11 cellular contexts compared by ENCODE assay signal in genomic region chr17:67200727-67201301, GRCh38. TPM values are rescaled to one million over a fixed set of nuclear protein-coding genes. Genes with fewer than 3 reads are reported as not detected.
DNase-seq lines count a peak whose midpoint lies in the region; ATAC-seq and TF ChIP-seq lines count a peak whose summit lies in the region.
"Had no signal": no experiment of that assay in that cellular context is flagged by ENCODE, and none has a peak within 500 bp of the region (broad histone marks: within the 10 kb centered on the region; RNA-seq: fewer than 3 reads in every experiment).

No MANE protein-coding gene starts in this region.

- no TSS peak for BruUV-seq in PC-9 (replicated peaks; lab: Mats Ljungman, UMichigan)

- H3K36me3 ChIP-seq in PC-9 (ENCODE audit: low read depth) = 0 out of 2 replicates have a peak, but pooled peaks cover 11% of the 10 kb centered on the region
- H3K36me3 ChIP-seq in naive thymus-derived CD4-positive, alpha-beta T cell (ENCODE audit: control insufficient read depth in 2 of 3, insufficient read depth in 3 of 3, low read length in 3 of 3) = peaks cover 15 to 55% (median 25%) of the 10 kb centered on the region in 3 experiments

- H3K4me3 ChIP-seq in PC-9 (no peak overlapping the region), foreskin fibroblast (ENCODE audit: low read depth in 1 of 2, low read length in 2 of 2) (no peak overlapping the region)
- no peak overlapping the region for H3K4me3 ChIP-seq in naive thymus-derived CD4-positive, alpha-beta T cell (ENCODE audit: low read length)

- H4K20me1 ChIP-seq in PC-9 (ENCODE audit: insufficient read depth) = peaks cover 10% of the 10 kb centered on the region; the same call in 1 of the 2 replicates

- DNase-seq in 8988T (peak; percentile 15), GM10248 (ENCODE audit: extremely low spot score) (no peak), PC-9 (no peak), foreskin fibroblast (peak in 1 of 2 donors; percentile 19), NCI-H1105 treated with DMSO at 0.1 percent for 48 hours (lab: John Stamatoyannopoulos, UW) (no peak)
- no peak for DNase-seq in naive thymus-derived CD4-positive, alpha-beta T cell
- DNase-seq in activated CD4-positive, CD25-positive, alpha-beta regulatory T cell (lab: John Stamatoyannopoulos, UW) = no peak
- DNase-seq: activated T-cell treated with anti-CD3 and anti-CD28 coated beads, Interleukin-2, amount 50 U/mL, for 72 hours; NCI-H748 treated with DMSO at 0.1 percent for 48 hours; small intestine had no signal

- H3K4me1 Mint-ChIP-seq in naive thymus-derived CD4-positive, alpha-beta T cell = peaks cover 8 to 26% (median 21%) of the 10 kb centered on the region in 7 donors

- H2AFZ ChIP-seq in PC-9 = no peak overlapping the region

- no peaks in the 10 kb centered on the region for H3K27me3 ChIP-seq in PC-9 (ENCODE audit: insufficient read depth, low read depth)
- no peaks in the 10 kb centered on the region for H3K27me3 ChIP-seq in naive thymus-derived CD4-positive, alpha-beta T cell (ENCODE audit: control insufficient read depth in 2 of 2, insufficient read depth in 2 of 2, low read length in 2 of 2)

- H3K9me3 ChIP-seq in PC-9 (ENCODE audit: insufficient read depth, low read depth) = no peaks in the 10 kb centered on the region
- H3K9me3 ChIP-seq in naive thymus-derived CD4-positive, alpha-beta T cell (ENCODE audit: control insufficient read depth in 2 of 3, low read length in 3 of 3) = no peaks in the 10 kb centered on the region

- H3K36me3 Mint-ChIP-seq in naive thymus-derived CD4-positive, alpha-beta T cell = peaks cover 12 to 58% (median 38%) of the 10 kb centered on the region in 5 donors

- H3K9me2 ChIP-seq in PC-9 (ENCODE audit: insufficient read depth) = no peaks in the 10 kb centered on the region

- intact Hi-C loops in PC-9 (cut with micrococcal nuclease; ENCODE audit: unreplicated experiment) = no loop called here
- intact Hi-C loops in naive thymus-derived CD4-positive, alpha-beta T cell (cut with micrococcal nuclease) = no loop called here

- no peak overlapping the region for H3K27ac Mint-ChIP-seq in naive thymus-derived CD4-positive, alpha-beta T cell
- H3K27ac Mint-ChIP-seq: activated T-cell treated with anti-CD3 and anti-CD28 coated beads, Interleukin-2, amount 50 U/mL, for 72 hours had no signal

- H3K4me2 ChIP-seq in PC-9 = no peak overlapping the region

- TF ChIP-seq CTCF in GM10248 (IDR thresholded peaks at IDR 0.05; ENCODE audit: control extremely low read depth, extremely low read depth, low read depth, missing control alignments) = peak; percentile 8
- peak; percentile 74 for TF ChIP-seq CTCF in PC-9 (conservative IDR thresholded peaks at IDR 0.05)
- TF ChIP-seq CTCF in foreskin fibroblast (IDR thresholded peaks at IDR 0.05; ENCODE audit: low read depth, low read length) = peak; percentile 35

- ATAC-seq in naive thymus-derived CD4-positive, alpha-beta T cell = no peak
- no peak for ATAC-seq in HG03469 (IDR thresholded peaks at IDR 0.05; ENCODE audit: unreplicated experiment)
- ATAC-seq: activated T-cell treated with anti-CD3 and anti-CD28 coated beads, Interleukin-2, amount 50 U/mL, for 72 hours had no signal

- H3K4me3 Mint-ChIP-seq in naive thymus-derived CD4-positive, alpha-beta T cell = no peak overlapping the region
- H3K4me3 Mint-ChIP-seq: activated T-cell treated with anti-CD3 and anti-CD28 coated beads, Interleukin-2, amount 50 U/mL, for 72 hours had no signal

- H3K27me3 Mint-ChIP-seq in naive thymus-derived CD4-positive, alpha-beta T cell = no peaks in the 10 kb centered on the region

- peaks cover 0 to 7% (median 0%) of the 10 kb centered on the region in 11 donors for H3K9me3 Mint-ChIP-seq in naive thymus-derived CD4-positive, alpha-beta T cell

- no peaks in the 10 kb centered on the region for H3K79me2 ChIP-seq in PC-9 (ENCODE audit: low read depth)

- no peaks in the 10 kb centered on the region for H3K4me1 ChIP-seq in PC-9 (replicated peaks; ENCODE audit: insufficient read depth)
- H3K4me1 ChIP-seq in naive thymus-derived CD4-positive, alpha-beta T cell (ENCODE audit: control insufficient read depth in 2 of 2, insufficient read depth in 2 of 2, low read length in 2 of 2) = no peaks in the 10 kb centered on the region

- peaks cover 3% of the 10 kb centered on the region for H3F3A ChIP-seq in PC-9 (ENCODE audit: insufficient read depth, low read depth)

- POLR2A ChIA-PET in GM10248 (lab: Yijun Ruan, JAX) (no interaction called here), PC-9 (lab: Charles Lee; ENCODE audit: unreplicated experiment) (interaction anchor here (0.7 kb wide), 1 partner anchor 742 kb away, joined by 3 read pairs; no protein-coding TSS in a partner anchor)
- POLR2A ChIA-PET in naive thymus-derived CD4-positive, alpha-beta T cell (lab: Charles Lee) = interaction anchor here (0.7 kb wide), 1 partner anchor 126 kb away, joined by 5 read pairs; no protein-coding TSS in a partner anchor

- CTCF ChIA-PET in GM10248 (lab: Yijun Ruan, JAX) = interaction anchor here (1.1 to 2.8 kb wide), 9 partner anchors 9 to 61 kb away, joined by 3 to 11 read pairs (median 6); no protein-coding TSS in a partner anchor
- CTCF ChIA-PET in PC-9 (lab: Charles Lee) = interaction anchor here (0.6 kb wide), 1 partner anchor 578 kb away, joined by 9 read pairs; no protein-coding TSS in a partner anchor
- CTCF ChIA-PET in naive thymus-derived CD4-positive, alpha-beta T cell (lab: Charles Lee) = interaction anchor here (1.1 kb wide), 1 partner anchor 14 kb away, joined by 3 read pairs; no protein-coding TSS in a partner anchor

- H3K27ac ChIP-seq in PC-9 = no peak overlapping the region
- no peak overlapping the region for H3K27ac ChIP-seq in naive thymus-derived CD4-positive, alpha-beta T cell (ENCODE audit: low read depth, low read length)

RNA-seq across cellular contexts. Expression of gene HELZ, which starts 44.2 kb away (rescaled TPM):
- 35.1 and 38.0 TPM in 2 replicates for total RNA-seq in PC-9 (2021)
- total RNA-seq in naive thymus-derived CD4-positive, alpha-beta T cell = 100 to 1,000 TPM in 1 of 5 experiments, 10 to 100 TPM in 4; 68.6 to 114 (median 89.3) TPM
- polyA plus RNA-seq in naive thymus-derived CD4-positive, alpha-beta T cell = 10 to 100 TPM; 44.8 to 57.6 TPM

Comparison
In these comparisons a context has a peak if more than half of its experiments do, and no peak if none do; other contexts are left out.
1. CTCF ChIP-seq: peak in every context shown above with its lines; median percentile 74 in PC-9; 35 in foreskin fibroblast; 8 in GM10248.